1 cellular context compared by ENCODE assay signal in the genomic region with DNA sequence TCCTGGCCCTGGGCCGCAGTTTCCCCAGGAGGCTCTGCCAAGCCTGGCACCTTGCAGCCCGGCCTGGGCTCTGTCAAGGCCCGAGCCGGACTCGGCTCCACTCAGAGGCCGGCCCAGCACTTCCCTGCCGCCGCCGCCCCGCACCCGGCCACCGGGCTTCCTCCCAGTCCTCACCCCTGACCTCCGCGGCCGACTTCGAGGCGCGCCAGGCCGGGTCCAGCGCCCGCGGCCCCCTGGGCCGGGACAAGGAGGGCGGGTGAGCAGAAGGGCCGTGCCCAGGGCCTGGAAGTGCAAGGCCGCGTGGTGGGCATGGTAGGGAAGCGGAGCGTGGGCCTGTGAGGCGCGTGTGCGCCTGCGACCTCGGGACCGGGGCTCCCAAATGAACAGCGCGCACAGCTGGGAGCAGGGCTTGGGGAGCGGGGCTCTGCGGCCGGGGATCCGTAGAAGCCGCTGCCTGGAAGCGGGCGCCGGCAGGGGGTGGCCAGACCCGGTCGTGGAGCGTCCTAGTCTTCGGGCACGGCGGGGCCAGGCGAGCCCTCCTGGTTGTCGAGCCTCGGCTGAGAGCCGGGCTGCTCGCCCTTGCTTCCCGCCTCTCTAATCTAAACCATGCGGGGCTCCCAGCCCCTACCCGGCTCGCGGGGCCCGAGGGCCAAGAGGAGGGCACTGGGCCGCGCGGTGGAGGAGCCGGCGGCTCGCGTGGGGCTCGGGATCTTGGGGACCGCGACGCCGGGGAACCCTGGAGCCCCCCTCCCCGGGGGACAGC.
A peak's percentile ranks its signal among the peaks of the same experiment; 100 is the strongest.
TF ChIP-seq lines count a peak whose summit lies in the region.

No MANE protein-coding gene starts in this region.

TF ChIP-seq in WTC11, 78 proteins besides CTCF, POLR2A, EP300 and RAD21 (continued from another document):
- TF ChIP-seq, protein P1, sequence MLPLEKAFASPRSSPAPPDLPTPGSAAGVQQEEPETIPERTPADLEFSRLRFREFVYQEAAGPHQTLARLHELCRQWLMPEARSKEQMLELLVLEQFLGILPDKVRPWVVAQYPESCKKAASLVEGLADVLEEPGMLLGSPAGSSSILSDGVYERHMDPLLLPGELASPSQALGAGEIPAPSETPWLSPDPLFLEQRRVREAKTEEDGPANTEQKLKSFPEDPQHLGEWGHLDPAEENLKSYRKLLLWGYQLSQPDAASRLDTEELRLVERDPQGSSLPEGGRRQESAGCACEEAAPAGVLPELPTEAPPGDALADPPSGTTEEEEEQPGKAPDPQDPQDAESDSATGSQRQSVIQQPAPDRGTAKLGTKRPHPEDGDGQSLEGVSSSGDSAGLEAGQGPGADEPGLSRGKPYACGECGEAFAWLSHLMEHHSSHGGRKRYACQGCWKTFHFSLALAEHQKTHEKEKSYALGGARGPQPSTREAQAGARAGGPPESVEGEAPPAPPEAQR (CRISPR knock-in tag; IDR thresholded peaks at IDR 0.05), result no peak
- TF ChIP-seq, protein P2, sequence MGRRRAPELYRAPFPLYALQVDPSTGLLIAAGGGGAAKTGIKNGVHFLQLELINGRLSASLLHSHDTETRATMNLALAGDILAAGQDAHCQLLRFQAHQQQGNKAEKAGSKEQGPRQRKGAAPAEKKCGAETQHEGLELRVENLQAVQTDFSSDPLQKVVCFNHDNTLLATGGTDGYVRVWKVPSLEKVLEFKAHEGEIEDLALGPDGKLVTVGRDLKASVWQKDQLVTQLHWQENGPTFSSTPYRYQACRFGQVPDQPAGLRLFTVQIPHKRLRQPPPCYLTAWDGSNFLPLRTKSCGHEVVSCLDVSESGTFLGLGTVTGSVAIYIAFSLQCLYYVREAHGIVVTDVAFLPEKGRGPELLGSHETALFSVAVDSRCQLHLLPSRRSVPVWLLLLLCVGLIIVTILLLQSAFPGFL (CRISPR knock-in tag; IDR thresholded peaks at IDR 0.05; ENCODE audit: borderline replicate concordance), result no peak
- TF ChIP-seq SP1 (CRISPR knock-in tag; conservative IDR thresholded peaks at IDR 0.05) (0 out of 2 replicates have a peak, but pooled peaks have one; percentile 7), MXD4 (CRISPR knock-in tag; IDR thresholded peaks at IDR 0.05; ENCODE audit: borderline replicate concordance) (no peak)
- TF ChIP-seq, protein P3, sequence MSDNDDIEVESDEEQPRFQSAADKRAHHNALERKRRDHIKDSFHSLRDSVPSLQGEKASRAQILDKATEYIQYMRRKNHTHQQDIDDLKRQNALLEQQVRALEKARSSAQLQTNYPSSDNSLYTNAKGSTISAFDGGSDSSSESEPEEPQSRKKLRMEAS (CRISPR knock-in tag; IDR thresholded peaks at IDR 0.05), result 0 out of 2 replicates have a peak, but pooled peaks have one; percentile 36
- TF ChIP-seq, protein P4, sequence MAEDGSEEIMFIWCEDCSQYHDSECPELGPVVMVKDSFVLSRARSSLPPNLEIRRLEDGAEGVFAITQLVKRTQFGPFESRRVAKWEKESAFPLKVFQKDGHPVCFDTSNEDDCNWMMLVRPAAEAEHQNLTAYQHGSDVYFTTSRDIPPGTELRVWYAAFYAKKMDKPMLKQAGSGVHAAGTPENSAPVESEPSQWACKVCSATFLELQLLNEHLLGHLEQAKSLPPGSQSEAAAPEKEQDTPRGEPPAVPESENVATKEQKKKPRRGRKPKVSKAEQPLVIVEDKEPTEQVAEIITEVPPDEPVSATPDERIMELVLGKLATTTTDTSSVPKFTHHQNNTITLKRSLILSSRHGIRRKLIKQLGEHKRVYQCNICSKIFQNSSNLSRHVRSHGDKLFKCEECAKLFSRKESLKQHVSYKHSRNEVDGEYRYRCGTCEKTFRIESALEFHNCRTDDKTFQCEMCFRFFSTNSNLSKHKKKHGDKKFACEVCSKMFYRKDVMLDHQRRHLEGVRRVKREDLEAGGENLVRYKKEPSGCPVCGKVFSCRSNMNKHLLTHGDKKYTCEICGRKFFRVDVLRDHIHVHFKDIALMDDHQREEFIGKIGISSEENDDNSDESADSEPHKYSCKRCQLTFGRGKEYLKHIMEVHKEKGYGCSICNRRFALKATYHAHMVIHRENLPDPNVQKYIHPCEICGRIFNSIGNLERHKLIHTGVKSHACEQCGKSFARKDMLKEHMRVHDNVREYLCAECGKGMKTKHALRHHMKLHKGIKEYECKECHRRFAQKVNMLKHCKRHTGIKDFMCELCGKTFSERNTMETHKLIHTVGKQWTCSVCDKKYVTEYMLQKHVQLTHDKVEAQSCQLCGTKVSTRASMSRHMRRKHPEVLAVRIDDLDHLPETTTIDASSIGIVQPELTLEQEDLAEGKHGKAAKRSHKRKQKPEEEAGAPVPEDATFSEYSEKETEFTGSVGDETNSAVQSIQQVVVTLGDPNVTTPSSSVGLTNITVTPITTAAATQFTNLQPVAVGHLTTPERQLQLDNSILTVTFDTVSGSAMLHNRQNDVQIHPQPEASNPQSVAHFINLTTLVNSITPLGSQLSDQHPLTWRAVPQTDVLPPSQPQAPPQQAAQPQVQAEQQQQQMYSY (CRISPR knock-in tag; IDR thresholded peaks at IDR 0.05), result peak; percentile 66
- TF ChIP-seq, protein P5, sequence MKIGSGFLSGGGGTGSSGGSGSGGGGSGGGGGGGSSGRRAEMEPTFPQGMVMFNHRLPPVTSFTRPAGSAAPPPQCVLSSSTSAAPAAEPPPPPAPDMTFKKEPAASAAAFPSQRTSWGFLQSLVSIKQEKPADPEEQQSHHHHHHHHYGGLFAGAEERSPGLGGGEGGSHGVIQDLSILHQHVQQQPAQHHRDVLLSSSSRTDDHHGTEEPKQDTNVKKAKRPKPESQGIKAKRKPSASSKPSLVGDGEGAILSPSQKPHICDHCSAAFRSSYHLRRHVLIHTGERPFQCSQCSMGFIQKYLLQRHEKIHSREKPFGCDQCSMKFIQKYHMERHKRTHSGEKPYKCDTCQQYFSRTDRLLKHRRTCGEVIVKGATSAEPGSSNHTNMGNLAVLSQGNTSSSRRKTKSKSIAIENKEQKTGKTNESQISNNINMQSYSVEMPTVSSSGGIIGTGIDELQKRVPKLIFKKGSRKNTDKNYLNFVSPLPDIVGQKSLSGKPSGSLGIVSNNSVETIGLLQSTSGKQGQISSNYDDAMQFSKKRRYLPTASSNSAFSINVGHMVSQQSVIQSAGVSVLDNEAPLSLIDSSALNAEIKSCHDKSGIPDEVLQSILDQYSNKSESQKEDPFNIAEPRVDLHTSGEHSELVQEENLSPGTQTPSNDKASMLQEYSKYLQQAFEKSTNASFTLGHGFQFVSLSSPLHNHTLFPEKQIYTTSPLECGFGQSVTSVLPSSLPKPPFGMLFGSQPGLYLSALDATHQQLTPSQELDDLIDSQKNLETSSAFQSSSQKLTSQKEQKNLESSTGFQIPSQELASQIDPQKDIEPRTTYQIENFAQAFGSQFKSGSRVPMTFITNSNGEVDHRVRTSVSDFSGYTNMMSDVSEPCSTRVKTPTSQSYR (CRISPR knock-in tag; IDR thresholded peaks at IDR 0.05), result no peak
